ENCODE assay signal across 1 cellular context in genomic region chr9:121182976-121183375, GRCh38.
TF ChIP-seq lines count a peak whose summit lies in the region.

No MANE protein-coding gene starts in this region.

TF ChIP-seq in IMR-90, 13 proteins besides CTCF, POLR2A, EP300 and RAD21 (continued from another document):
- no peak for TF ChIP-seq RFX5 (IDR thresholded peaks at IDR 0.05; ENCODE audit: low read depth, low read length)
- no peak for TF ChIP-seq FOS (IDR thresholded peaks at IDR 0.05; ENCODE audit: low read depth, low read length)
- TF ChIP-seq, protein P1, sequence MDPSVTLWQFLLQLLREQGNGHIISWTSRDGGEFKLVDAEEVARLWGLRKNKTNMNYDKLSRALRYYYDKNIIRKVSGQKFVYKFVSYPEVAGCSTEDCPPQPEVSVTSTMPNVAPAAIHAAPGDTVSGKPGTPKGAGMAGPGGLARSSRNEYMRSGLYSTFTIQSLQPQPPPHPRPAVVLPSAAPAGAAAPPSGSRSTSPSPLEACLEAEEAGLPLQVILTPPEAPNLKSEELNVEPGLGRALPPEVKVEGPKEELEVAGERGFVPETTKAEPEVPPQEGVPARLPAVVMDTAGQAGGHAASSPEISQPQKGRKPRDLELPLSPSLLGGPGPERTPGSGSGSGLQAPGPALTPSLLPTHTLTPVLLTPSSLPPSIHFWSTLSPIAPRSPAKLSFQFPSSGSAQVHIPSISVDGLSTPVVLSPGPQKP (IDR thresholded peaks at IDR 0.05; ENCODE audit: borderline replicate concordance, low read depth, low read length), result no peak
- no peak for TF ChIP-seq MAFK (IDR thresholded peaks at IDR 0.05; ENCODE audit: low read depth, low read length)
- no peak for TF ChIP-seq NFE2L2 (IDR thresholded peaks at IDR 0.05; ENCODE audit: low read depth, low read length)
- TF ChIP-seq CHD1 (IDR thresholded peaks at IDR 0.05; ENCODE audit: low read depth, low read length), result no peak
